8 cellular contexts compared by ENCODE assay signal in the genomic region with DNA sequence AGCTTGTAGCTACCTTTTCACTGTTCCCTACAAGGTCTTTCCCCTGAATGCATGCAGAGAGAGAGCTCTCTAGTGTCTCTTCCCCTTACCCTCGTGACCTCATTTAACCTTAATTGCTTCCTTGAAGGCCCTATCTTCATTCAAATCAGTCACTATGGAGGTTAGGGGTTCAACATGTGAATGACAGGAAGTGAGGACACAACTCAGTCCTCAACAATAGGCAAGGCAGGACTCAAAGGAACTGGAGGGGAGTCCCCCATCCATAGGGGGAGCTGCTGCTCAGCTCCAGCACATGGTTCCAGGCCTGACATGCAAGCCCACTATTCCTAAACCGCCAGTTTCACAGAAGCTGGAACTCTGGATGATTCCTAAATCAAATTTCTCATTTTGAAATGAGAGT. TPM values are rescaled to one million over a fixed set of nuclear protein-coding genes. Genes with fewer than 3 reads are reported as not detected.
DNase-seq lines count a peak whose midpoint lies in the region; TF ChIP-seq lines count a peak whose summit lies in the region.

No MANE protein-coding gene starts in this region.

- H3K9me3 Mint-ChIP-seq in type B pancreatic cell = no peaks in the 10 kb centered on the region

- no peaks in the 10 kb centered on the region for H3K36me3 Mint-ChIP-seq in type B pancreatic cell

- H3K27ac Mint-ChIP-seq in type B pancreatic cell = no peak overlapping the region

- in situ Hi-C loops in GM13977 (cut with MboI; ENCODE audit: low pct_unique_long_range_greater_than_20kb, low sequenced_read_pairs, unreplicated experiment) = loop anchor here (10.0 kb wide), 1 partner anchor 317 kb away; no protein-coding TSS in a partner anchor

- H3K27me3 Mint-ChIP-seq in type B pancreatic cell = no peaks in the 10 kb centered on the region

- H3K4me3 ChIP-seq in AG09309 (ENCODE audit: control insufficient read depth, low read depth, low read length) (no peak overlapping the region), LNCaP clone FGC (ENCODE audit: low read depth, low read length) (no peak overlapping the region)

- peaks cover 20% of the 10 kb centered on the region for H3K4me1 Mint-ChIP-seq in type B pancreatic cell (ENCODE audit: unreplicated experiment)

- no peak overlapping the region for H3K4me3 Mint-ChIP-seq in type B pancreatic cell

- DNase-seq in AG09309 (ENCODE audit: low read depth) = no peak
- no peak for DNase-seq in GM13977 (ENCODE audit: low spot score)
- DNase-seq in LNCaP clone FGC (ENCODE audit: low read depth) = no peak
- peak; percentile 54 for DNase-seq in cerebellar cortex (ENCODE audit: low spot score)
- DNase-seq in type B pancreatic cell (ENCODE audit: extremely low spot score, unreplicated experiment) = no peak
- DNase-seq in NCI-H2196 (lab: John Stamatoyannopoulos, UW; ENCODE audit: unreplicated experiment) = no peak
- no peak for DNase-seq in HPDE6-E6E7 (ENCODE audit: extremely low spot score)
- DNase-seq in cerebellum (ENCODE audit: low spot score) = no peak

- TF ChIP-seq CTCF in AG09309 (IDR thresholded peaks at IDR 0.05; ENCODE audit: control insufficient read depth, insufficient read depth, low read depth, low read length, missing control alignments) = peak; percentile 11
- TF ChIP-seq CTCF in GM13977 (IDR thresholded peaks at IDR 0.05; ENCODE audit: extremely low read depth, insufficient read depth, missing control alignments) = peak; percentile 29
- TF ChIP-seq CTCF in LNCaP clone FGC (IDR thresholded peaks at IDR 0.05; ENCODE audit: control insufficient read depth, extremely low read depth, insufficient read depth) = 0 out of 2 replicates have a peak, but pooled peaks have one; percentile 22
- TF ChIP-seq CTCF in type B pancreatic cell (conservative IDR thresholded peaks at IDR 0.05) = peak; percentile 29

RNA-seq across cellular contexts. Expression of gene GYG1, which starts 33.8 kb away (rescaled TPM):
- total RNA-seq in type B pancreatic cell (ENCODE audit: low replicate concordance) = 33.1 and 46.8 TPM in 2 replicates
- total RNA-seq in cerebellum = 27.4 TPM
